34 cellular contexts compared by ENCODE assay signal in the genomic region with DNA sequence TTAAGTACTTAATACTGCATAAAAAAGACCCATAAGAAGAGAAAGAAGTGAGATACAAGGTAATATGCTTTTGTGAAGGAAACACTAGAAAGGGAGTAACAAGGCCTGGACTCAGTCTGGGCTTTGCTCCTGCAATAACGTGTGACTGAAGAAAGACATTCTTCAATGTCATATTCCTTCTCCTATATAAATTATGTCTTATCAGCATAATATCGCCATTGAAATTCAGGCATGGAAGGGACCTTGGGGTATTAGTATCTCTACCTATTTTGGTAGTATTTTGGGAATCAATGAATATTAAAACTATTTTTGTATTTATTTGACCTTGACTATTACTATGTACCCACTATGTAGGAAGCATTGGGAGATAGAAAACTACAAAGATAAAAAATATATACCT.
DNase-seq lines count a peak whose midpoint lies in the region; ATAC-seq, FAIRE-seq and TF ChIP-seq lines count a peak whose summit lies in the region.
"Had no signal": no experiment of that assay in that cellular context is flagged by ENCODE, and none has a peak within 500 bp of the region (broad histone marks: within the 10 kb centered on the region; RNA-seq: fewer than 3 reads in every experiment).

No MANE protein-coding gene starts in this region.

- no peak for FAIRE-seq in HepG2 (lab: Jason Lieb, UNC)
- FAIRE-seq in A549 (lab: Jason Lieb, UNC): no peak
- no peak for FAIRE-seq in K562 (lab: Jason Lieb, UNC)
- FAIRE-seq: A204.1, D721Med had no signal

- H3K9me1 ChIP-seq in IMR-90 (ENCODE audit: insufficient read depth, low read length) (no peaks in the 10 kb centered on the region), K562 (ENCODE audit: control insufficient read depth, insufficient read depth, low read length) (no peaks in the 10 kb centered on the region)

- no peak overlapping the region for H2AFZ ChIP-seq in HepG2 (ENCODE audit: low read length)
- no peak overlapping the region for H2AFZ ChIP-seq in IMR-90 (replicated peaks; ENCODE audit: low read length, poor library complexity)
- no peak overlapping the region for H2AFZ ChIP-seq in K562 (ENCODE audit: low read depth, low read length)

- no peak overlapping the region for H3K9ac ChIP-seq in HepG2 (ENCODE audit: insufficient read depth, low read depth, low read length)
- no peak overlapping the region for H3K9ac ChIP-seq in IMR-90 (ENCODE audit: low read depth, low read length)
- no peak overlapping the region for H3K9ac ChIP-seq in K562 (ENCODE audit: insufficient read depth in 1 of 2, low read depth in 2 of 2, low read length in 2 of 2)
- H3K9ac ChIP-seq: BLaER1; BLaER1 treated with 17β-estradiol and CSF1 and Interleukin-3, amounts not matched to agents 10 nM and 100 nM had no signal

- no peak overlapping the region for H2BK5ac ChIP-seq in IMR-90 (ENCODE audit: low read depth, low read length, poor library complexity, severe bottlenecking)

- H4K8ac ChIP-seq in IMR-90 (ENCODE audit: low read depth in 2 of 2, low read length in 2 of 2): no peak overlapping the region

- H3K36me3 ChIP-seq in HepG2 (replicated peaks in 1 of 2; ENCODE audit: control insufficient read depth in 1 of 2, insufficient read depth in 2 of 2, low read length in 2 of 2) (no peaks in the 10 kb centered on the region), right lobe of liver (no peaks in the 10 kb centered on the region), IMR-90 (ENCODE audit: control insufficient read depth, insufficient read depth, low read length) (no peaks in the 10 kb centered on the region), K562 (ENCODE audit: control insufficient read depth, insufficient read depth, low read length) (no peaks in the 10 kb centered on the region)
- H3K36me3 ChIP-seq: BE2C; BLaER1; BLaER1 treated with 17β-estradiol and CSF1 and Interleukin-3, amounts not matched to agents 10 nM and 100 nM had no signal

- TF ChIP-seq EP300 in HepG2 (IDR thresholded peaks at IDR 0.05; ENCODE audit: low read depth in 2 of 2, low read length in 2 of 2) (no peak), HepG2 (CRISPR knock-in tag; IDR thresholded peaks at IDR 0.05; ENCODE audit: borderline replicate concordance) (no peak), A549 (IDR thresholded peaks at IDR 0.05) (no peak), K562 (IDR thresholded peaks at IDR 0.05; ENCODE audit: low read length) (no peak)

- TF ChIP-seq RAD21 in HepG2 (CRISPR knock-in tag; IDR thresholded peaks at IDR 0.05) (no peak), A549 (conservative IDR thresholded peaks at IDR 0.05 in 1 of 2, IDR thresholded peaks at IDR 0.05 in 1 of 2) (no peak), IMR-90 (IDR thresholded peaks at IDR 0.05; ENCODE audit: low read length) (no peak), K562 (CRISPR knock-in tag; conservative IDR thresholded peaks at IDR 0.05 in 1 of 2, IDR thresholded peaks at IDR 0.05 in 1 of 2) (no peak)

- no peak overlapping the region for H2AK5ac ChIP-seq in IMR-90 (ENCODE audit: low read depth, low read length)

- no peak overlapping the region for H3K4ac ChIP-seq in IMR-90 (ENCODE audit: low read depth, low read length)

- H3K9me3 ChIP-seq in HepG2 (ENCODE audit: low read length) (no peaks in the 10 kb centered on the region), right lobe of liver (no peaks in the 10 kb centered on the region), A549 (no peaks in the 10 kb centered on the region), IMR-90 (ENCODE audit: control insufficient read depth, insufficient read depth, low read length) (no peaks in the 10 kb centered on the region), K562 (replicated peaks; ENCODE audit: control insufficient read depth, insufficient read depth, low read depth, low read length) (no peaks in the 10 kb centered on the region)
- H3K9me3 ChIP-seq: BE2C; BLaER1; BLaER1 treated with 17β-estradiol and CSF1 and Interleukin-3, amounts not matched to agents 10 nM and 100 nM; Caco-2 had no signal

- H3K79me2 ChIP-seq in HepG2 (ENCODE audit: insufficient read depth, low read length) (no peaks in the 10 kb centered on the region), K562 (ENCODE audit: control insufficient read depth, insufficient read depth, low read length) (no peaks in the 10 kb centered on the region)

- H2BK120ac ChIP-seq in IMR-90 (ENCODE audit: low read depth, low read length): no peak overlapping the region

- BruUV-seq in HepG2 (replicated peaks; lab: Mats Ljungman, UMichigan) (no TSS peak), IMR-90 (replicated peaks; lab: Mats Ljungman, UMichigan) (no TSS peak), K562 (replicated peaks; lab: Mats Ljungman, UMichigan) (no TSS peak)

- no peaks in the 10 kb centered on the region for H4K20me1 ChIP-seq in HepG2 (ENCODE audit: insufficient read depth, low read length)
- no peaks in the 10 kb centered on the region for H4K20me1 ChIP-seq in IMR-90 (ENCODE audit: insufficient read depth, low read length)
- H4K20me1 ChIP-seq in K562 (replicated peaks; ENCODE audit: control insufficient read depth, insufficient read depth, low read length): no peaks in the 10 kb centered on the region
- H4K20me1 ChIP-seq: BLaER1; BLaER1 treated with 17β-estradiol and CSF1 and Interleukin-3, amounts not matched to agents 10 nM and 100 nM had no signal

- H2BK20ac ChIP-seq in IMR-90 (ENCODE audit: low read depth, low read length): no peak overlapping the region

- no peak overlapping the region for H3K4me2 ChIP-seq in HepG2 (ENCODE audit: low read depth, low read length)
- no peak overlapping the region for H3K4me2 ChIP-seq in A549
- no peak overlapping the region for H3K4me2 ChIP-seq in IMR-90 (ENCODE audit: low read depth, low read length)
- H3K4me2 ChIP-seq in K562 (ENCODE audit: insufficient read depth, low read length): no peak overlapping the region
- H3K4me2 ChIP-seq: BLaER1; BLaER1 treated with 17β-estradiol and CSF1 and Interleukin-3, amounts not matched to agents 10 nM and 100 nM had no signal

- DNase-seq in HepG2 (ENCODE audit: low spot score): no peak
- DNase-seq in right lobe of liver: no peak
- DNase-seq in A549 (ENCODE audit: low read depth in 1 of 2, low spot score in 1 of 2): no peak
- DNase-seq in IMR-90: no peak
- no peak for DNase-seq in K562 (ENCODE audit: extremely low read depth in 1 of 4, low spot score in 3 of 4)
- DNase-seq in dorsolateral prefrontal cortex: no peak
- no peak for DNase-seq in NCI-H748 treated with DMSO at 0.1 percent for 48 hours (lab: John Stamatoyannopoulos, UW)
- no peak for DNase-seq in stimulated activated CD4-positive, alpha-beta T cell treated with anti-CD3 and anti-CD28 coated beads, Interleukin-1b, Interleukin-23, amount 100 ng/mL, for 48 hours
- DNase-seq: 8988T; ACHN; AML-193; BE2C; C1 segment of cervical spinal cord; Caco-2; Calu3; CD4-positive, alpha-beta memory T cell; CD4-positive, alpha-beta T cell; CD4-positive, CD25-positive, alpha-beta regulatory T cell; CD8-positive, alpha-beta memory T cell; CD8-positive, alpha-beta T cell; COR-L47; DMS 273 treated with DMSO at 0.1 percent for 48 hours; DMS153; DMS53; DMS79; DMS79 treated with DMSO at 0.1 percent for 48 hours; DND-41; EL had no signal

- H3K14ac ChIP-seq in IMR-90 (replicated peaks; ENCODE audit: low read depth, low read length): no peak overlapping the region

- no peak overlapping the region for H3K23ac ChIP-seq in IMR-90 (ENCODE audit: low read depth, low read length)

- H3K79me1 ChIP-seq in IMR-90 (ENCODE audit: low read depth in 1 of 2, low read length in 2 of 2): no peaks in the 10 kb centered on the region

- dilution Hi-C loops in IMR-90 (cut with HindIII; ENCODE audit: low sequenced_read_pairs, unreplicated experiment): no loop called here

- TF ChIP-seq POLR2A in HepG2 (IDR thresholded peaks at IDR 0.05; ENCODE audit: insufficient read depth in 1 of 2, low read depth in 2 of 2, low read length in 2 of 2) (no peak), right lobe of liver (IDR thresholded peaks at IDR 0.05) (no peak), A549 (IDR thresholded peaks at IDR 0.05; ENCODE audit: low read length) (no peak), IMR-90 (IDR thresholded peaks at IDR 0.05; ENCODE audit: low read depth, low read length) (no peak), K562 (conservative IDR thresholded peaks at IDR 0.05) (no peak)

- intact Hi-C loops in HepG2 (cut with micrococcal nuclease; ENCODE audit: unreplicated experiment): no loop called here
- intact Hi-C loops in right lobe of liver (cut with DNase I): no loop called here
- intact Hi-C loops in IMR-90 (cut with micrococcal nuclease): no loop called here
- intact Hi-C loops in K562 (cut with micrococcal nuclease): no loop called here
- intact Hi-C loops in dorsolateral prefrontal cortex (cut with DNase I): no loop called here

- no peak overlapping the region for H2BK15ac ChIP-seq in IMR-90 (ENCODE audit: low read depth, low read length)

- H3K27ac ChIP-seq in HepG2 (ENCODE audit: extremely low read length, insufficient read depth, low read length) (no peak overlapping the region), right lobe of liver (no peak overlapping the region), A549 (no peak overlapping the region), IMR-90 (ENCODE audit: insufficient read depth, low read length) (no peak overlapping the region), K562 (ENCODE audit: extremely low read depth, low read depth, low read length) (no peak overlapping the region), dorsolateral prefrontal cortex (no peak overlapping the region)
- H3K27ac ChIP-seq: 22Rv1; BLaER1; BLaER1 treated with 17β-estradiol and CSF1 and Interleukin-3, amounts not matched to agents 10 nM and 100 nM; C4-2B had no signal

- H4K5ac ChIP-seq in IMR-90 (ENCODE audit: low read depth, low read length): no peak overlapping the region

- no peak overlapping the region for H2AK9ac ChIP-seq in IMR-90 (replicated peaks; ENCODE audit: low read depth, low read length, poor library complexity)

- in situ Hi-C loops in HepG2 (cut with HindIII; ENCODE audit: extremely low pct_ligation_motif_present, low pct_unique_long_range_greater_than_20kb) (no loop called here), IMR-90 (cut with MboI; ENCODE audit: low sequenced_read_pairs) (no loop called here), K562 (cut with MboI) (no loop called here)

- no peak for TF ChIP-seq CTCF in HepG2 (CRISPR knock-in tag; IDR thresholded peaks at IDR 0.05)
- no peak for TF ChIP-seq CTCF in right lobe of liver (IDR thresholded peaks at IDR 0.05)
- TF ChIP-seq CTCF in A549 (IDR thresholded peaks at IDR 0.05): no peak
- TF ChIP-seq CTCF in IMR-90 (conservative IDR thresholded peaks at IDR 0.05; ENCODE audit: low read depth, low read length): no peak
- no peak for TF ChIP-seq CTCF in K562 (IDR thresholded peaks at IDR 0.05 in 2 of 3, conservative IDR thresholded peaks at IDR 0.05 in 1 of 3; ENCODE audit: insufficient read depth in 2 of 3, low read depth in 1 of 3, low read length in 3 of 3)
- TF ChIP-seq CTCF in dorsolateral prefrontal cortex (IDR thresholded peaks at IDR 0.05 in 54 of 56, conservative IDR thresholded peaks at IDR 0.05 in 2 of 56; ENCODE audit: low read depth in 1 of 56, partially characterized antibody in 56 of 56): no peak

- WGBS in HepG2 (ENCODE audit: low lambda C conversion rate): 8% methylated on average over 2 of the region's 2 CpGs
- WGBS in right lobe of liver (ENCODE audit: insufficient coverage, low coverage, low lambda C conversion rate, missing lambda C conversion rate): 47% methylated on average over 2 of the region's 2 CpGs
- WGBS in A549 (ENCODE audit: missing lambda C conversion rate): 56% methylated on average over 2 of the region's 2 CpGs
- WGBS in IMR-90 (ENCODE audit: extremely low coverage in 2 of 2, insufficient read length in 1 of 2), 2 experiments: no CpG with 5 or more reads among the region's 2 CpGs
- 0% methylated on average over 2 of the region's 2 CpGs for WGBS in K562 (ENCODE audit: insufficient coverage, low coverage, missing lambda C conversion rate)

- H4K91ac ChIP-seq in IMR-90 (ENCODE audit: insufficient read depth, low read depth, low read length): no peak overlapping the region

- no peak overlapping the region for H3K56ac ChIP-seq in IMR-90 (ENCODE audit: extremely low read depth, insufficient read depth, low read length)

- H3K4me1 ChIP-seq in HepG2 (ENCODE audit: insufficient read depth, low read length): no peaks in the 10 kb centered on the region
- no peaks in the 10 kb centered on the region for H3K4me1 ChIP-seq in right lobe of liver
- H3K4me1 ChIP-seq in A549: no peaks in the 10 kb centered on the region
- no peaks in the 10 kb centered on the region for H3K4me1 ChIP-seq in IMR-90 (ENCODE audit: control insufficient read depth, insufficient read depth, low read length)
- H3K4me1 ChIP-seq in K562 (replicated peaks in 1 of 2; ENCODE audit: control insufficient read depth in 2 of 2, insufficient read depth in 2 of 2, low read length in 2 of 2): no peaks in the 10 kb centered on the region
- H3K4me1 ChIP-seq: BE2C; BLaER1; BLaER1 treated with 17β-estradiol and CSF1 and Interleukin-3, amounts not matched to agents 10 nM and 100 nM; Caco-2 had no signal

- H3K4me3 ChIP-seq in HepG2 (replicated peaks in 1 of 3; ENCODE audit: insufficient read depth in 1 of 3, low read depth in 2 of 3, low read length in 3 of 3) (no peak overlapping the region), right lobe of liver (no peak overlapping the region), A549 (no peak overlapping the region), IMR-90 (ENCODE audit: insufficient read depth, low read depth, low read length) (no peak overlapping the region), K562 (no peak overlapping the region), dorsolateral prefrontal cortex (no peak overlapping the region)
- H3K4me3 ChIP-seq: BLaER1; BLaER1 treated with 17β-estradiol and CSF1 and Interleukin-3, amounts not matched to agents 10 nM and 100 nM had no signal

- no peak overlapping the region for H3K18ac ChIP-seq in IMR-90 (ENCODE audit: low read depth, low read length)

- CTCF ChIA-PET in HepG2 (lab: Yijun Ruan, JAX; ENCODE audit: low intra/inter-chr PET ratio, low total read pairs) (no interaction called here), A549 (lab: Yijun Ruan, JAX) (no interaction called here), IMR-90 (lab: Yijun Ruan, JAX) (no interaction called here), K562 (lab: Yijun Ruan, JAX; ENCODE audit: low intra/inter-chr PET ratio) (no interaction called here)

- POLR2A ChIA-PET in HepG2 (lab: Yijun Ruan, JAX) (no interaction called here), A549 (lab: Yijun Ruan, JAX) (no interaction called here), IMR-90 (lab: Charles Lee; ENCODE audit: unreplicated experiment) (no interaction called here), K562 (lab: Yijun Ruan, JAX) (no interaction called here)

- H3K27me3 ChIP-seq in HepG2 (ENCODE audit: control insufficient read depth in 1 of 2, insufficient read depth in 2 of 2, low read length in 2 of 2): no peaks in the 10 kb centered on the region; a peak in 1 of 5 replicates
- H3K27me3 ChIP-seq in right lobe of liver: no peaks in the 10 kb centered on the region
- no peaks in the 10 kb centered on the region for H3K27me3 ChIP-seq in IMR-90 (ENCODE audit: control insufficient read depth, insufficient read depth, low read length)
- H3K27me3 ChIP-seq in K562 (ENCODE audit: control insufficient read depth in 2 of 2, insufficient read depth in 2 of 2, low read length in 2 of 2): no peaks in the 10 kb centered on the region
- no peaks in the 10 kb centered on the region for H3K27me3 ChIP-seq in dorsolateral prefrontal cortex
- H3K27me3 ChIP-seq: BE2C; BLaER1; BLaER1 treated with 17β-estradiol and CSF1 and Interleukin-3, amounts not matched to agents 10 nM and 100 nM had no signal

- ATAC-seq in HepG2 (no peak), right lobe of liver (no peak), A549 (no peak), IMR-90 (ENCODE audit: low read depth) (no peak), K562 (no peak)
- ATAC-seq: CD8-positive, alpha-beta T cell had no signal

Comparison
In these comparisons a context has a peak if more than half of its experiments do, and no peak if none do; other contexts are left out.
1. Of the 241 proteins assayed by ChIP-seq in both HepG2 and K562: peak only in HepG2: none; only in K562: MAFG; in both: MAFF and MAFK; in neither: 238.